In the genomic region with DNA sequence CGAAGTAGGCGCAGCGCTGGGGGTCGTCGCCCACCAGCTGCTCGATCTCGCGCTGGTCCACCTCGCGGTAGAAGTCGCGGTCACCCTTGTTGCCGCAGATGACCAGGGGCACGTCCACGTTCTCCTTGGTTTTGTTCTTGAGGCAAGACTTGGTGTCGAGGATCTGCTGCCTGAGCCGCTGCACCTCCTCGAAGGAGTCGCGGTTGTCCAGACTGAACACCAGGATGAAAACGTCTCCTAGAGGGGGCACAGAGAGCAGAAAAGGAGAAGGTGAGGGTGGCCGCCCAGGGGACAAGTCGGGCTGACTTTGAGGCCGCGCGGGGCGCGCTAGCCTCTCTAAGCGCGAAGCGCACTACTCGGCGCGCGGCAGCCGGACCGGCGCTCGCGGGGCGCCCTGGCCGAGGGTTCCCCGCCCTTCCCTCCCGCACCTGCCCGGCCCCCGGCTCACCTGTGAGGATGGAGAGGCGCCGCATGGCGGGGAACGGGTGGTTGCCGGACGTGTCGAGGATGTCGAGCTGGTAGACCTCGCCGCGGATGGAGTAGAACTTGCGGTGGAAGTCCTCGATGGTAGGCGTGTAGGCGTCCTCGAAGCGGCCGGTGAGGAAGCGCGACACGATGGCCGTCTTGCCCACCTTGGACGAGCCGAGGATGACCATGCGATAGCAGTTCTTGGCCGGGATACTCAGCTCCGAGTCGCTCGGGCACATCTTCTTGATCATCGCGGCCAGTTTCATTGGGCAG, we compare ENCODE assay signal across 8 cellular contexts. TPM values are rescaled to one million over a fixed set of nuclear protein-coding genes. Genes with fewer than 3 reads are reported as not detected.
DNase-seq lines count a peak whose midpoint lies in the region; ATAC-seq, FAIRE-seq and TF ChIP-seq lines count a peak whose summit lies in the region.

No MANE protein-coding gene starts in this region.

- TF ChIP-seq POLR2A in K562 (conservative IDR thresholded peaks at IDR 0.05), result no peak

- peaks cover 0 to 20% of the 10 kb centered on the region in 2 experiments; a peak in 3 of 5 replicates for H3K4me1 ChIP-seq in K562 (replicated peaks in 1 of 2; ENCODE audit: control insufficient read depth in 2 of 2, insufficient read depth in 2 of 2, low read length in 2 of 2)
- H3K4me1 ChIP-seq in iPS-20b (ENCODE audit: insufficient read depth, low read length), result peaks cover 13% of the 10 kb centered on the region
- peaks cover 33% of the 10 kb centered on the region for H3K4me1 ChIP-seq in smooth muscle cell (ENCODE audit: low read depth)

- no peak overlapping the region for H3K27ac ChIP-seq in K562 (ENCODE audit: extremely low read depth, low read depth, low read length)
- no peak overlapping the region for H3K27ac ChIP-seq in iPS-20b (ENCODE audit: low read length)
- H3K27ac ChIP-seq in smooth muscle cell (ENCODE audit: low read depth), result no peak overlapping the region

- H3K9me3 ChIP-seq in K562 (replicated peaks; ENCODE audit: control insufficient read depth, insufficient read depth, low read depth, low read length) (no peaks in the 10 kb centered on the region), iPS-20b (ENCODE audit: insufficient read depth, low read depth, low read length) (no peaks in the 10 kb centered on the region), smooth muscle cell (replicated peaks; ENCODE audit: low read depth) (no peaks in the 10 kb centered on the region)

- no peak for FAIRE-seq in K562 (lab: Jason Lieb, UNC)

- no peaks in the 10 kb centered on the region for H4K20me1 ChIP-seq in K562 (replicated peaks; ENCODE audit: control insufficient read depth, insufficient read depth, low read length)
- peaks cover 33% of the 10 kb centered on the region for H4K20me1 ChIP-seq in smooth muscle cell (ENCODE audit: low read depth)

- H2AFZ ChIP-seq in K562 (ENCODE audit: low read depth, low read length) (no peak overlapping the region), smooth muscle cell (ENCODE audit: low read depth) (no peak overlapping the region)

- CTCF ChIA-PET in K562 (lab: Yijun Ruan, JAX; ENCODE audit: low intra/inter-chr PET ratio), result interaction anchor here (1.7 to 1.8 kb wide), 3 partner anchors 76 to 141 kb away, joined by 4 to 8 read pairs (median 5); no protein-coding TSS in a partner anchor

- ATAC-seq in K562 (no peak), GM21390 (IDR thresholded peaks at IDR 0.05; ENCODE audit: unreplicated experiment) (no peak), GM18873 (IDR thresholded peaks at IDR 0.05; ENCODE audit: low FRiP score, unreplicated experiment) (no peak)

- in situ Hi-C loops in K562 (cut with MboI), result no loop called here

- H3K4me2 ChIP-seq in K562 (ENCODE audit: insufficient read depth, low read length) (no peak overlapping the region), smooth muscle cell (peak overlapping the region; percentile 93)

- H3K4me3 ChIP-seq in K562, result no peak overlapping the region
- H3K4me3 ChIP-seq in iPS-20b (ENCODE audit: low read length), result peak overlapping the region; percentile 77
- H3K4me3 ChIP-seq in smooth muscle cell, result peak overlapping the region; percentile 72

- H3K79me2 ChIP-seq in K562 (ENCODE audit: control insufficient read depth, insufficient read depth, low read length), result no peaks in the 10 kb centered on the region
- no peaks in the 10 kb centered on the region for H3K79me2 ChIP-seq in smooth muscle cell (ENCODE audit: low read depth)

- DNase-seq in EL (peak; percentile 15), NCI-H1930 (lab: John Stamatoyannopoulos, UW) (peak; percentile 24 to 53), K562 (ENCODE audit: extremely low read depth in 1 of 4, low spot score in 3 of 4) (no peak), smooth muscle cell (lab: John Stamatoyannopoulos, UW; ENCODE audit: unreplicated experiment) (peak; percentile 40), 8988T (no peak)

- no peak for TF ChIP-seq EP300 in K562 (IDR thresholded peaks at IDR 0.05; ENCODE audit: low read length)

- H3F3A ChIP-seq in smooth muscle cell (ENCODE audit: low read depth), result peaks cover 3% of the 10 kb centered on the region

- TF ChIP-seq RAD21 in K562 (CRISPR knock-in tag; conservative IDR thresholded peaks at IDR 0.05 in 1 of 2, IDR thresholded peaks at IDR 0.05 in 1 of 2), result no peak

- no peak overlapping the region for H3K9ac ChIP-seq in K562 (ENCODE audit: insufficient read depth in 1 of 2, low read depth in 2 of 2, low read length in 2 of 2)
- H3K9ac ChIP-seq in iPS-20b (ENCODE audit: low read depth, low read length), result peak overlapping the region; percentile 41; the same call in 1 of the 2 replicates
- peak overlapping the region; percentile 4 for H3K9ac ChIP-seq in smooth muscle cell (ENCODE audit: low read depth)

- no peak for TF ChIP-seq CTCF in K562 (IDR thresholded peaks at IDR 0.05 in 2 of 3, conservative IDR thresholded peaks at IDR 0.05 in 1 of 3; ENCODE audit: insufficient read depth in 2 of 3, low read depth in 1 of 3, low read length in 3 of 3)
- TF ChIP-seq CTCF in smooth muscle cell (IDR thresholded peaks at IDR 0.05; ENCODE audit: borderline replicate concordance, insufficient read depth, poor library complexity, severe bottlenecking), result no peak

- no TSS peak for BruUV-seq in K562 (replicated peaks; lab: Mats Ljungman, UMichigan)

- H3K9me1 ChIP-seq in K562 (ENCODE audit: control insufficient read depth, insufficient read depth, low read length), result no peaks in the 10 kb centered on the region

- H3K27me3 ChIP-seq in K562 (ENCODE audit: control insufficient read depth in 2 of 2, insufficient read depth in 2 of 2, low read length in 2 of 2) (peaks cover 0 to 10% of the 10 kb centered on the region in 2 experiments; a peak in 2 of 5 replicates), iPS-20b (ENCODE audit: insufficient read depth, low read length) (peaks cover 29% of the 10 kb centered on the region), smooth muscle cell (ENCODE audit: low read depth) (no peaks in the 10 kb centered on the region)

- WGBS in K562 (ENCODE audit: insufficient coverage, low coverage, missing lambda C conversion rate), result 93% methylated on average over 38 of the region's 77 CpGs
- 3% methylated on average over 73 of the region's 77 CpGs for WGBS in smooth muscle cell (ENCODE audit: low lambda C conversion rate)

- H3K36me3 ChIP-seq in K562 (ENCODE audit: control insufficient read depth, insufficient read depth, low read length) (peaks cover 27% of the 10 kb centered on the region; the same call in 2 of the 3 replicates), iPS-20b (ENCODE audit: insufficient read depth, low read depth, low read length) (peaks cover 20% of the 10 kb centered on the region), smooth muscle cell (ENCODE audit: low read depth) (no peaks in the 10 kb centered on the region)

- intact Hi-C loops in K562 (cut with micrococcal nuclease), result loop anchor here (2.0 to 5.0 kb wide), 3 partner anchors 73 to 147 kb away; no protein-coding TSS in a partner anchor

- POLR2A ChIA-PET in K562 (lab: Yijun Ruan, JAX), result interaction anchor here (0.6 kb wide), 1 partner anchor 40 kb away, joined by 3 read pairs; no protein-coding TSS in a partner anchor

RNA-seq across cellular contexts. Expression of gene RASD1, which starts 0.6 kb away (rescaled TPM):
- total RNA-seq in K562 (2011; cell fraction: chromatin; rRNA removed; ENCODE audit: low replicate concordance), result not detected in 2 replicates
- total RNA-seq in K562 (2011; cell fraction: nucleolus; rRNA removed), result 0.17 and 0.26 TPM in 2 replicates
- 0.29 TPM in 1 of 2 replicates, not detected in the other for total RNA-seq in K562 (2011; cell fraction: nucleoplasm; rRNA removed)
- total RNA-seq in K562 (2014; rRNA removed) (0.08 TPM in 1 of 2 replicates, not detected in the other), K562 (2014; rRNA removed; fragmentation: Illumina TruSeq; extraction: Trizol) (not detected in 2 replicates), K562 (2015; rRNA removed; fragmentation: Illumina TruSeq; extraction: Trizol) (not detected in 2 replicates), K562 (2021) (0.11 and 0.16 TPM in 2 replicates), smooth muscle cell (1.4 and 5.0 TPM in 2 replicates)
- polyA plus RNA-seq in K562 (2011; rRNA removed) (not detected in 2 replicates), K562 (2014; fragmentation: Illumina TruSeq; extraction: Trizol) (not detected in 2 replicates), K562 (2014; fragmentation: Nextera tagmentation; extraction: Ambion mirVana) (not detected), K562 (2014; rRNA removed) (not detected in 2 replicates), smooth muscle cell (5.7 and 8.1 TPM in 2 replicates)
- polyA plus RNA-seq in K562 (2011; cell fraction: cytosol; rRNA removed), result 0.04 and 0.10 TPM in 2 replicates
- polyA plus RNA-seq in K562 (2011; cell fraction: nucleus; rRNA removed), result 0.11 and 0.21 TPM in 2 replicates
- polyA plus RNA-seq in K562 (2012), result not detected in 2 replicates
- polyA minus RNA-seq in K562 (2011; rRNA and poly(A)+ RNA removed), result not detected in 2 replicates
- not detected in 2 replicates for polyA minus RNA-seq in K562 (2011; cell fraction: cytosol; rRNA and poly(A)+ RNA removed)
- polyA minus RNA-seq in K562 (2011; cell fraction: nucleus; rRNA and poly(A)+ RNA removed), result 0.27 and 0.56 TPM in 2 replicates

RNA-seq across cellular contexts. Expression of gene MED9, which starts 18.8 kb away (rescaled TPM):
- 33.8 and 39.7 TPM in 2 replicates for total RNA-seq in K562 (2011; cell fraction: chromatin; rRNA removed; ENCODE audit: low replicate concordance)
- 29.3 and 37.5 TPM in 2 replicates for total RNA-seq in K562 (2011; cell fraction: nucleolus; rRNA removed)
- 33.7 and 41.4 TPM in 2 replicates for total RNA-seq in K562 (2011; cell fraction: nucleoplasm; rRNA removed)
- total RNA-seq in K562 (2014; rRNA removed), result 13.4 and 19.0 TPM in 2 replicates
- total RNA-seq in K562 (2014; rRNA removed; fragmentation: Illumina TruSeq; extraction: Trizol), result 11.8 and 12.3 TPM in 2 replicates
- 11.7 and 12.7 TPM in 2 replicates for total RNA-seq in K562 (2015; rRNA removed; fragmentation: Illumina TruSeq; extraction: Trizol)
- 15.3 and 15.5 TPM in 2 replicates for total RNA-seq in K562 (2021)
- 12.7 and 13.3 TPM in 2 replicates for polyA plus RNA-seq in K562 (2011; rRNA removed)
- 15.8 and 18.2 TPM in 2 replicates for polyA plus RNA-seq in K562 (2011; cell fraction: cytosol; rRNA removed)
- 15.7 and 16.3 TPM in 2 replicates for polyA plus RNA-seq in K562 (2011; cell fraction: nucleus; rRNA removed)
- polyA plus RNA-seq in K562 (2012), result 9.7 and 10.4 TPM in 2 replicates
- 11.9 and 14.2 TPM in 2 replicates for polyA plus RNA-seq in K562 (2014; fragmentation: Illumina TruSeq; extraction: Trizol)
- polyA plus RNA-seq in K562 (2014; fragmentation: Nextera tagmentation; extraction: Ambion mirVana), result 1 to 10 TPM; 2.2 to 2.4 TPM
- 15.8 and 16.1 TPM in 2 replicates for polyA plus RNA-seq in K562 (2014; rRNA removed)
- 12.5 and 13.2 TPM in 2 replicates for polyA minus RNA-seq in K562 (2011; rRNA and poly(A)+ RNA removed)
- polyA minus RNA-seq in K562 (2011; cell fraction: cytosol; rRNA and poly(A)+ RNA removed), result 8.5 and 9.4 TPM in 2 replicates
- 18.0 and 18.4 TPM in 2 replicates for polyA minus RNA-seq in K562 (2011; cell fraction: nucleus; rRNA and poly(A)+ RNA removed)
- total RNA-seq in smooth muscle cell, result 13.6 and 15.4 TPM in 2 replicates
- 8.4 and 9.6 TPM in 2 replicates for polyA plus RNA-seq in smooth muscle cell

Comparison
In these comparisons a context has a peak if more than half of its experiments do, and no peak if none do; other contexts are left out.
1. DNase-seq: peak in EL (single experiment), NCI-H1930 (2 of 2) and smooth muscle cell (single experiment); none in K562 (0 of 4) and 8988T (single experiment).
2. H3K9ac ChIP-seq: peak in iPS-20b (single experiment) and smooth muscle cell (single experiment); none in K562 (0 of 2).